Comparison of ENCODE assay signal across 1 cellular context in genomic region chr14:22483863-22484593, GRCh38.
TF ChIP-seq lines count a peak whose summit lies in the region.

No MANE protein-coding gene starts in this region.

TF ChIP-seq in GM12878, 131 proteins besides CTCF, POLR2A, EP300 and RAD21 (continued from another document and continues in another):
- TF ChIP-seq ELK1 (IDR thresholded peaks at IDR 0.05; ENCODE audit: low read depth, low read length) (peak; percentile 34; the same call in 1 of the 2 replicates), RCOR1 (conservative IDR thresholded peaks at IDR 0.05; ENCODE audit: low read depth, low read length) (no peak), MEF2A (IDR thresholded peaks at IDR 0.05; ENCODE audit: insufficient read depth, low read depth, low read length) (no peak), CHD1 (IDR thresholded peaks at IDR 0.05; ENCODE audit: low read depth, low read length) (no peak), HDGF (IDR thresholded peaks at IDR 0.05) (peak; percentile 62; the same call in 1 of the 2 replicates), RELB (IDR thresholded peaks at IDR 0.05; ENCODE audit: low read depth) (0 out of 2 replicates have a peak, but pooled peaks have one; percentile 53), ZNF274 (IDR thresholded peaks at IDR 0.05; ENCODE audit: insufficient read depth, insufficient read length) (no peak), ZBED1 (IDR thresholded peaks at IDR 0.05; ENCODE audit: borderline replicate concordance) (no peak; the same call in none of the 2 replicates), BCL3 (IDR thresholded peaks at IDR 0.05; ENCODE audit: borderline replicate concordance, insufficient read depth, low read depth, low read length, poor library complexity, severe bottlenecking) (peak; percentile 68), FOXM1 (IDR thresholded peaks at IDR 0.05; ENCODE audit: low read depth, low read length) (no peak), SREBF1 (IDR thresholded peaks at IDR 0.05; ENCODE audit: low read length) (no peak), NR2C1 (IDR thresholded peaks at IDR 0.05) (no peak), SMC3 (IDR thresholded peaks at IDR 0.05; ENCODE audit: borderline replicate concordance, low read length) (no peak), NR2F1 (conservative IDR thresholded peaks at IDR 0.05) (no peak), SMAD1 (IDR thresholded peaks at IDR 0.05; ENCODE audit: low read depth, partially characterized antibody) (peak; percentile 94), ETV6 (conservative IDR thresholded peaks at IDR 0.05 in 1 of 2, IDR thresholded peaks at IDR 0.05 in 1 of 2; ENCODE audit: borderline replicate concordance in 1 of 2, low read depth in 1 of 2) (no peak), POLR2AphosphoS5 (IDR thresholded peaks at IDR 0.05; ENCODE audit: low read length) (peak; percentile 68), TCF3 (IDR thresholded peaks at IDR 0.05; ENCODE audit: borderline replicate concordance, insufficient read depth, low read depth, low read length) (0 out of 2 replicates have a peak, but pooled peaks have one; percentile 6), NR2C2 (IDR thresholded peaks at IDR 0.05; ENCODE audit: borderline replicate concordance, control insufficient read depth, insufficient read length, low read depth) (no peak), STAT3 (IDR thresholded peaks at IDR 0.05; ENCODE audit: low read depth, low read length) (no peak), GATAD2B (conservative IDR thresholded peaks at IDR 0.05; ENCODE audit: low read depth) (peak; percentile 82), TAF1 (IDR thresholded peaks at IDR 0.05; ENCODE audit: borderline replicate concordance, low read depth, low read length) (peak; percentile 35; the same call in 1 of the 2 replicates), RB1 (IDR thresholded peaks at IDR 0.05; ENCODE audit: borderline replicate concordance) (peak; percentile 81; the same call in 1 of the 2 replicates), NFIC (IDR thresholded peaks at IDR 0.05; ENCODE audit: low read depth, low read length) (no peak), MYC (IDR thresholded peaks at IDR 0.05; ENCODE audit: insufficient read depth, insufficient read length, insufficient replicate concordance, low read length, severe bottlenecking) (no peak), SUZ12 (IDR thresholded peaks at IDR 0.05; ENCODE audit: unreplicated experiment) (no peak), BHLHE40 (IDR thresholded peaks at IDR 0.05; ENCODE audit: borderline replicate concordance in 1 of 2, low read depth in 2 of 2, low read length in 1 of 2) (peak in 1 of 2 experiments; percentile 48; a peak in 1 of 4 replicates), TCF12 (IDR thresholded peaks at IDR 0.05; ENCODE audit: low read depth, low read length) (peak; percentile 42; the same call in 1 of the 2 replicates), LARP7 (IDR thresholded peaks at IDR 0.05) (peak; percentile 18; the same call in 1 of the 2 replicates), ZNF687 (IDR thresholded peaks at IDR 0.05) (peak; percentile 91; the same call in 1 of the 2 replicates), ASH2L (IDR thresholded peaks at IDR 0.05; ENCODE audit: borderline replicate concordance, low read depth) (no peak), CHD2 (IDR thresholded peaks at IDR 0.05; ENCODE audit: borderline replicate concordance, low read depth, low read length) (no peak), EED (IDR thresholded peaks at IDR 0.05; ENCODE audit: low read depth) (peak; percentile 70; the same call in 1 of the 2 replicates), E2F4 (IDR thresholded peaks at IDR 0.05; ENCODE audit: low read depth, low read length) (no peak), EGR1 (IDR thresholded peaks at IDR 0.05; ENCODE audit: borderline replicate concordance in 1 of 2, low read depth in 2 of 2, low read length in 2 of 2) (peak in 1 of 2 experiments; percentile 17; a peak in 1 of 3 replicates), BCLAF1 (IDR thresholded peaks at IDR 0.05) (no peak), ZZZ3 (IDR thresholded peaks at IDR 0.05; ENCODE audit: control insufficient read depth, insufficient read length, low read depth) (no peak), TBL1XR1 (IDR thresholded peaks at IDR 0.05; ENCODE audit: low read depth, low read length) (peak; percentile 41; the same call in 1 of the 2 replicates), PRDM15 (CRISPR knock-in tag; IDR thresholded peaks at IDR 0.05) (0 out of 2 replicates have a peak, but pooled peaks have one; percentile 43), NBN (IDR thresholded peaks at IDR 0.05) (peak; percentile 55; the same call in 1 of the 2 replicates), BACH1 (IDR thresholded peaks at IDR 0.05; ENCODE audit: borderline replicate concordance) (no peak; the same call in 1 of the 2 replicates), SKIL (IDR thresholded peaks at IDR 0.05; ENCODE audit: low read depth, poor library complexity, severe bottlenecking) (peak; percentile 8), ZNF207 (IDR thresholded peaks at IDR 0.05; ENCODE audit: borderline replicate concordance) (0 out of 2 replicates have a peak, but pooled peaks have one; percentile 42)
